In genomic region chr7:156347132-156347531, GRCh38 we compare ENCODE assay signal across 24 cellular contexts.
"Had no signal": no experiment of that assay in that cellular context is flagged by ENCODE, and none has a peak within 500 bp of the region (broad histone marks: within the 10 kb centered on the region; RNA-seq: fewer than 3 reads in every experiment).

No MANE protein-coding gene starts in this region.

- H3K36me3 ChIP-seq: cardiac muscle cell, Peyer's patch had no signal

- H3K27ac Mint-ChIP-seq: activated CD4-positive, alpha-beta T cell treated with anti-CD3 and anti-CD28 coated beads, Interleukin-2, amount 10 ng/mL, durations not matched to agents 24 days and 14 days; activated CD8-positive, alpha-beta T cell treated with anti-CD3 and anti-CD28 coated beads for 36 hours; activated naive CD4-positive, alpha-beta T cell treated with anti-CD3 and anti-CD28 coated beads, Interleukin-2, amount 10 ng/mL, durations not matched to agents 7 days and 5 days; activated naive CD8-positive, alpha-beta T cell; activated naive CD8-positive, alpha-beta T cell treated with anti-CD3 and anti-CD28 coated beads, Interleukin-2, amount 50 U/mL, for 24 hours; activated T-cell treated with anti-CD3 and anti-CD28 coated beads, Interleukin-2, amount 50 U/mL, for 24 hours; T-helper 1 cell treated with Interleukin-12 subunit alpha and Interleukin-12 subunit beta and Interleukin-4 antibody, amounts not matched to agents 30 μg/mL and 1 μg/mL, for 36 hours; T-helper 2 cell treated with Interferon-gamma antibody and Interleukin-4, amounts not matched to agents 5 μg/mL and 100 μg/mL, for 36 hours had no signal

- H3K9me3 Mint-ChIP-seq: activated CD4-positive, alpha-beta T cell treated with anti-CD3 and anti-CD28 coated beads, Interleukin-2, amount 10 ng/mL, durations not matched to agents 24 days and 14 days; activated CD8-positive, alpha-beta T cell treated with anti-CD3 and anti-CD28 coated beads for 36 hours; activated naive CD8-positive, alpha-beta T cell treated with anti-CD3 and anti-CD28 coated beads, Interleukin-2, amount 50 U/mL, for 24 hours; activated T-cell treated with anti-CD3 and anti-CD28 coated beads, Interleukin-2, amount 50 U/mL, for 24 hours; brain; central memory CD8-positive, alpha-beta T cell; T-helper 1 cell treated with Interleukin-12 subunit alpha and Interleukin-12 subunit beta and Interleukin-4 antibody, amounts not matched to agents 30 μg/mL and 1 μg/mL, for 36 hours; T-helper 2 cell treated with Interferon-gamma antibody and Interleukin-4, amounts not matched to agents 5 μg/mL and 100 μg/mL, for 36 hours had no signal

- H3K4me1 ChIP-seq: Peyer's patch had no signal

- ATAC-seq: activated CD8-positive, alpha-beta T cell treated with anti-CD3 and anti-CD28 coated beads for 36 hours; activated naive CD8-positive, alpha-beta T cell treated with anti-CD3 and anti-CD28 coated beads, Interleukin-2, amount 50 U/mL, for 24 hours had no signal

- H3K4me1 Mint-ChIP-seq: activated CD4-positive, alpha-beta T cell treated with anti-CD3 and anti-CD28 coated beads, Interleukin-2, amount 10 ng/mL, durations not matched to agents 24 days and 14 days; activated naive CD4-positive, alpha-beta T cell treated with anti-CD3 and anti-CD28 coated beads, Interleukin-2, amount 10 ng/mL, durations not matched to agents 7 days and 5 days; activated naive CD8-positive, alpha-beta T cell treated with anti-CD3 and anti-CD28 coated beads, Interleukin-2, amount 50 U/mL, for 24 hours; central memory CD8-positive, alpha-beta T cell had no signal

- H3K36me3 Mint-ChIP-seq: activated naive CD4-positive, alpha-beta T cell treated with anti-CD3 and anti-CD28 coated beads, Interleukin-2, amount 10 ng/mL, durations not matched to agents 7 days and 5 days; activated naive CD8-positive, alpha-beta T cell; brain had no signal

- H3K9me3 ChIP-seq: Peyer's patch had no signal

- H3K27ac ChIP-seq: cardiac muscle cell, KMS-11, Peyer's patch had no signal

- H3K4me3 ChIP-seq: cardiac muscle cell, Peyer's patch had no signal

- H3K27me3 ChIP-seq: cardiac muscle cell, Peyer's patch had no signal

- DNase-seq: activated CD4-positive, alpha-beta T cell treated with anti-CD3 and anti-CD28 coated beads, Interleukin-2, amount 10 ng/mL, durations not matched to agents 24 days and 14 days; activated CD4-positive, alpha-beta T cell treated with anti-CD3 and anti-CD28 coated beads, Interleukin-2, amount 50 U/mL, for 4 hours; activated CD8-positive, alpha-beta T cell treated with anti-CD3 and anti-CD28 coated beads for 36 hours; activated naive CD4-positive, alpha-beta T cell treated with anti-CD3 and anti-CD28 coated beads, Interleukin-2, amount 10 ng/mL, durations not matched to agents 7 days and 5 days; activated naive CD8-positive, alpha-beta T cell treated with anti-CD3 and anti-CD28 coated beads, Interleukin-2, amount 50 U/mL, for 24 hours; activated T-cell treated with anti-CD3 and anti-CD28 coated beads, Interleukin-2, amount 50 U/mL, for 24 hours; anterior cingulate cortex; NCI-H1048; NCI-H1105 treated with DMSO at 0.1 percent for 48 hours; NCI-H1436; NCI-H1694; NCI-H1930; NCI-H2081 treated with DMSO at 0.1 percent for 48 hours; NCI-H345; NCI-H524 treated with DMSO at 0.1 percent for 48 hours; Peyer's patch; Right ventricle myocardium superior had no signal

- H3K27me3 Mint-ChIP-seq: activated CD4-positive, alpha-beta T cell treated with anti-CD3 and anti-CD28 coated beads, Interleukin-2, amount 10 ng/mL, durations not matched to agents 24 days and 14 days; activated CD8-positive, alpha-beta T cell treated with anti-CD3 and anti-CD28 coated beads for 36 hours; activated naive CD4-positive, alpha-beta T cell treated with anti-CD3 and anti-CD28 coated beads, Interleukin-2, amount 10 ng/mL, durations not matched to agents 7 days and 5 days; activated naive CD8-positive, alpha-beta T cell; activated naive CD8-positive, alpha-beta T cell treated with anti-CD3 and anti-CD28 coated beads, Interleukin-2, amount 50 U/mL, for 24 hours; activated T-cell treated with anti-CD3 and anti-CD28 coated beads, Interleukin-2, amount 50 U/mL, for 24 hours; brain; central memory CD8-positive, alpha-beta T cell had no signal

- H3K4me3 Mint-ChIP-seq: activated CD4-positive, alpha-beta T cell treated with anti-CD3 and anti-CD28 coated beads, Interleukin-2, amount 10 ng/mL, durations not matched to agents 24 days and 14 days; activated CD8-positive, alpha-beta T cell treated with anti-CD3 and anti-CD28 coated beads for 36 hours; activated naive CD4-positive, alpha-beta T cell treated with anti-CD3 and anti-CD28 coated beads, Interleukin-2, amount 10 ng/mL, durations not matched to agents 7 days and 5 days; activated naive CD8-positive, alpha-beta T cell; activated naive CD8-positive, alpha-beta T cell treated with anti-CD3 and anti-CD28 coated beads, Interleukin-2, amount 50 U/mL, for 24 hours; activated T-cell treated with anti-CD3 and anti-CD28 coated beads, Interleukin-2, amount 50 U/mL, for 24 hours; brain; central memory CD8-positive, alpha-beta T cell; T-helper 1 cell treated with Interleukin-12 subunit alpha and Interleukin-12 subunit beta and Interleukin-4 antibody, amounts not matched to agents 30 μg/mL and 1 μg/mL, for 36 hours; T-helper 2 cell treated with Interferon-gamma antibody and Interleukin-4, amounts not matched to agents 5 μg/mL and 100 μg/mL, for 36 hours had no signal
